ENCODE assay signal across 10 cellular contexts in genomic region chr5:82405618-82406199, GRCh38.
DNase-seq lines count a peak whose midpoint lies in the region; ATAC-seq and TF ChIP-seq lines count a peak whose summit lies in the region.
"Had no signal": no experiment of that assay in that cellular context is flagged by ENCODE, and none has a peak within 500 bp of the region (broad histone marks: within the 10 kb centered on the region; RNA-seq: fewer than 3 reads in every experiment).

No MANE protein-coding gene starts in this region.

- no peaks in the 10 kb centered on the region for H3K9me2 ChIP-seq in GM23248 (ENCODE audit: insufficient read depth)
- no peaks in the 10 kb centered on the region for H3K9me2 ChIP-seq in PC-9 (ENCODE audit: insufficient read depth)

- H2AFZ ChIP-seq in GM23248: no peak overlapping the region
- H2AFZ ChIP-seq in PC-9: peak overlapping the region; percentile 59; the same call in 1 of the 2 replicates

- peak overlapping the region; percentile 81 for H3K9ac ChIP-seq in GM23248

- H3K27me3 Mint-ChIP-seq in activated CD8-positive, alpha-beta T cell treated with anti-CD3 and anti-CD28 coated beads, Interleukin-2, amount 10 ng/mL, durations not matched to agents 7 days and 5 days (ENCODE audit: low read depth): no peaks in the 10 kb centered on the region
- H3K27me3 Mint-ChIP-seq: activated naive CD8-positive, alpha-beta T cell had no signal

- DNase-seq in GM23248: peak; percentile 97
- DNase-seq in PC-9: peak; percentile 39 to 94
- DNase-seq in retinal pigment epithelial cell (ENCODE audit: low read depth): peak; percentile 98
- no peak for DNase-seq in NCI-H2107 (lab: John Stamatoyannopoulos, UW)
- no peak for DNase-seq in activated CD8-positive, alpha-beta T cell treated with anti-CD3 and anti-CD28 coated beads, Interleukin-2, amount 10 ng/mL, durations not matched to agents 7 days and 5 days
- DNase-seq in stimulated activated CD4-positive, alpha-beta T cell treated with anti-CD3 and anti-CD28 coated beads, Interleukin-2, amount 100 ng/mL, for 24 hours: no peak
- DNase-seq in NCI-H82 treated with DMSO at 0.1 percent for 48 hours (lab: John Stamatoyannopoulos, UW; ENCODE audit: unreplicated experiment): no peak
- DNase-seq: NCI-H2081 had no signal

- CTCF ChIA-PET in PC-9 (lab: Charles Lee): interaction anchor here (0.7 kb wide), 1 partner anchor 190 kb away, joined by 14 read pairs; no protein-coding TSS in a partner anchor
- CTCF ChIA-PET in activated CD8-positive, alpha-beta T cell treated with anti-CD3 and anti-CD28 coated beads, Interleukin-2, amount 10 ng/mL, durations not matched to agents 7 days and 5 days (lab: Charles Lee): no interaction called here

- H3K4me3 Mint-ChIP-seq in activated CD8-positive, alpha-beta T cell treated with anti-CD3 and anti-CD28 coated beads, Interleukin-2, amount 10 ng/mL, durations not matched to agents 7 days and 5 days: no peak overlapping the region
- H3K4me3 Mint-ChIP-seq: activated naive CD8-positive, alpha-beta T cell had no signal

- H3K36me3 ChIP-seq in GM23248 (ENCODE audit: low read depth) (no peaks in the 10 kb centered on the region; the same call in 1 of the 2 replicates), PC-9 (ENCODE audit: low read depth) (no peaks in the 10 kb centered on the region)

- H3K4me1 ChIP-seq in GM23248 (ENCODE audit: insufficient read depth) (peaks cover 27% of the 10 kb centered on the region), PC-9 (replicated peaks; ENCODE audit: insufficient read depth) (peaks cover 33% of the 10 kb centered on the region)

- H4K20me1 ChIP-seq in GM23248 (ENCODE audit: insufficient read depth): no peaks in the 10 kb centered on the region
- H4K20me1 ChIP-seq in PC-9 (ENCODE audit: insufficient read depth): no peaks in the 10 kb centered on the region

- TF ChIP-seq CTCF in PC-9 (conservative IDR thresholded peaks at IDR 0.05): no peak
- TF ChIP-seq CTCF in retinal pigment epithelial cell (conservative IDR thresholded peaks at IDR 0.05; ENCODE audit: low read depth, low read length): no peak

- no peaks in the 10 kb centered on the region for H3K79me2 ChIP-seq in GM23248 (ENCODE audit: insufficient read depth)
- no peaks in the 10 kb centered on the region for H3K79me2 ChIP-seq in PC-9 (ENCODE audit: low read depth)

- ATAC-seq in esophagus mucosa: peak; percentile 78
- no peak for ATAC-seq in activated CD8-positive, alpha-beta T cell treated with anti-CD3 and anti-CD28 coated beads, Interleukin-2, amount 10 ng/mL, durations not matched to agents 7 days and 5 days

- H3K27ac Mint-ChIP-seq in activated CD8-positive, alpha-beta T cell treated with anti-CD3 and anti-CD28 coated beads, Interleukin-2, amount 10 ng/mL, durations not matched to agents 7 days and 5 days: no peak overlapping the region
- H3K27ac Mint-ChIP-seq: activated naive CD8-positive, alpha-beta T cell had no signal

- H3K27me3 ChIP-seq in GM23248 (replicated peaks; ENCODE audit: insufficient read depth) (no peaks in the 10 kb centered on the region), PC-9 (ENCODE audit: insufficient read depth, low read depth) (no peaks in the 10 kb centered on the region)

- 30 to 32% methylated on average over 4 of the region's 4 CpGs for WGBS in GM23248 (ENCODE audit: low coverage in 1 of 2, low lambda C conversion rate in 2 of 2, missing lambda C conversion rate in 2 of 2), 2 experiments

- H3K4me1 Mint-ChIP-seq in activated CD8-positive, alpha-beta T cell treated with anti-CD3 and anti-CD28 coated beads, Interleukin-2, amount 10 ng/mL, durations not matched to agents 7 days and 5 days (ENCODE audit: low read depth): no peaks in the 10 kb centered on the region

- H3K9me3 ChIP-seq in GM23248 (ENCODE audit: low read depth): no peaks in the 10 kb centered on the region
- peaks cover 11% of the 10 kb centered on the region; the same call in 1 of the 2 replicates for H3K9me3 ChIP-seq in PC-9 (ENCODE audit: insufficient read depth, low read depth)

- H3K36me3 Mint-ChIP-seq in activated CD8-positive, alpha-beta T cell treated with anti-CD3 and anti-CD28 coated beads, Interleukin-2, amount 10 ng/mL, durations not matched to agents 7 days and 5 days (ENCODE audit: low read depth): no peaks in the 10 kb centered on the region
- H3K36me3 Mint-ChIP-seq: activated naive CD8-positive, alpha-beta T cell had no signal

- H3K4me2 ChIP-seq in GM23248 (ENCODE audit: unreplicated experiment) (peak overlapping the region; percentile 61), PC-9 (peak overlapping the region; percentile 76)

- POLR2A ChIA-PET in PC-9 (lab: Charles Lee; ENCODE audit: unreplicated experiment): no interaction called here
- POLR2A ChIA-PET in activated CD8-positive, alpha-beta T cell treated with anti-CD3 and anti-CD28 coated beads, Interleukin-2, amount 10 ng/mL, durations not matched to agents 7 days and 5 days (lab: Charles Lee): no interaction called here

- peak overlapping the region; percentile 99 for H3K27ac ChIP-seq in GM23248
- H3K27ac ChIP-seq in PC-9: peak overlapping the region; percentile 99

- H3K9me3 Mint-ChIP-seq in activated CD8-positive, alpha-beta T cell treated with anti-CD3 and anti-CD28 coated beads, Interleukin-2, amount 10 ng/mL, durations not matched to agents 7 days and 5 days (ENCODE audit: insufficient read depth): peaks cover 5% of the 10 kb centered on the region

- intact Hi-C loops in PC-9 (cut with micrococcal nuclease; ENCODE audit: unreplicated experiment): loop anchor here (2.0 kb wide), 1 partner anchor 49 kb away; no protein-coding TSS in a partner anchor

- no TSS peak for BruUV-seq in PC-9 (replicated peaks; lab: Mats Ljungman, UMichigan)

- H3K4me3 ChIP-seq in GM23248 (peak overlapping the region; percentile 51), PC-9 (peak overlapping the region; percentile 36; the same call in 1 of the 2 replicates), retinal pigment epithelial cell (ENCODE audit: low read length) (no peak overlapping the region)

- H3F3A ChIP-seq in GM23248 (ENCODE audit: insufficient read depth): peaks cover 22% of the 10 kb centered on the region
- peaks cover 34% of the 10 kb centered on the region for H3F3A ChIP-seq in PC-9 (ENCODE audit: insufficient read depth, low read depth)

- in situ Hi-C loops in GM23248 (cut with MboI): no loop called here

Comparison
In these comparisons a context has a peak if more than half of its experiments do, and no peak if none do; other contexts are left out.
1. DNase-seq: peak in GM23248 (single experiment), PC-9 (2 of 2) and retinal pigment epithelial cell (single experiment); none in NCI-H2107 (single experiment), activated CD8-positive, alpha-beta T cell treated with anti-CD3 and anti-CD28 coated beads, Interleukin-2, amount 10 ng/mL, durations not matched to agents 7 days and 5 days (single experiment), stimulated activated CD4-positive, alpha-beta T cell treated with anti-CD3 and anti-CD28 coated beads, Interleukin-2, amount 100 ng/mL, for 24 hours (0 of 2) and NCI-H82 treated with DMSO at 0.1 percent for 48 hours (single experiment).